8 cellular contexts compared by ENCODE assay signal in genomic region chr14:72926292-72927028, GRCh38. TPM values are rescaled to one million over a fixed set of nuclear protein-coding genes. Genes with fewer than 3 reads are reported as not detected.
A peak's percentile ranks its signal among the peaks of the same experiment; 100 is the strongest.
DNase-seq lines count a peak whose midpoint lies in the region; ATAC-seq and TF ChIP-seq lines count a peak whose summit lies in the region.

DCAF4 (plus strand) TSS chr14:72926464; CDS start chr14:72937979, 11,515 bp downstream.

- H3K4me1 ChIP-seq in adipocyte (ENCODE audit: control insufficient read depth, insufficient read depth, low read length) (peaks cover 16% of the 10 kb centered on the region), trophoblast cell (ENCODE audit: control insufficient read depth in 1 of 2, insufficient read depth in 2 of 2, low read length in 2 of 2) (peaks cover 8% of the 10 kb centered on the region in 2 experiments)

- H3K18ac ChIP-seq in trophoblast cell (ENCODE audit: low read length): peak within 1 kb of the TSS; percentile 88

- H3K27me3 ChIP-seq in adipocyte (replicated peaks; ENCODE audit: control insufficient read depth, insufficient read depth, low read length): no peaks in the 10 kb centered on the region
- no peaks in the 10 kb centered on the region for H3K27me3 ChIP-seq in trophoblast cell (ENCODE audit: insufficient read depth, low read length)

- H4K8ac ChIP-seq in trophoblast cell (ENCODE audit: low read depth, low read length): peak within 1 kb of the TSS; percentile 71

- H2AK5ac ChIP-seq in trophoblast cell (ENCODE audit: low read length): no peak within 1 kb of the TSS

- peak within 1 kb of the TSS; percentile 45 for H3K27ac ChIP-seq in trophoblast cell (ENCODE audit: low read depth, low read length)

- peak; percentile 98 for ATAC-seq in HG02870 (IDR thresholded peaks at IDR 0.05; ENCODE audit: unreplicated experiment)
- ATAC-seq in T-cell (replicated peaks in 1 of 4): peak; percentile 94 to 97 (median 96)

- CTCF ChIA-PET in T-cell (lab: Charles Lee): interaction anchor here in 1 of 2 donors (0.8 kb wide), 1 partner anchor 22 kb away, joined by 6 read pairs; no protein-coding TSS in a partner anchor

- intact Hi-C loops in cardiac septum (cut with DNase I): no loop called here

- H3K4me2 ChIP-seq in trophoblast cell (ENCODE audit: low read length): peak within 1 kb of the TSS; percentile 98

- H3K27me3 Mint-ChIP-seq in T-cell (no peaks in the 10 kb centered on the region), type B pancreatic cell (peaks cover 10% of the 10 kb centered on the region)

- peak within 1 kb of the TSS; percentile 86 for H3K9ac ChIP-seq in adipocyte (ENCODE audit: low read length)
- peak within 1 kb of the TSS; percentile 81 for H3K9ac ChIP-seq in trophoblast cell (ENCODE audit: low read length)

- no peak within 1 kb of the TSS for H3K23ac ChIP-seq in trophoblast cell (ENCODE audit: low read length)

- peak within 1 kb of the TSS; percentile 93 to 95 (median 94) for H3K4me3 Mint-ChIP-seq in T-cell
- H3K4me3 Mint-ChIP-seq in type B pancreatic cell: peak within 1 kb of the TSS; percentile 98

- H3K4me3 ChIP-seq in adipocyte (ENCODE audit: low read length) (peak within 1 kb of the TSS; percentile 87), trophoblast cell (ENCODE audit: low read depth, low read length) (peak within 1 kb of the TSS; percentile 97)

- H3K36me3 ChIP-seq in adipocyte (ENCODE audit: control insufficient read depth, insufficient read depth, low read length, severe bottlenecking): no peaks in the 10 kb centered on the region
- H3K36me3 ChIP-seq in trophoblast cell (ENCODE audit: control insufficient read depth in 1 of 2, insufficient read depth in 2 of 2, low read length in 2 of 2): peaks cover 0 to 4% of the 10 kb centered on the region in 2 experiments

- H4K91ac ChIP-seq in trophoblast cell (ENCODE audit: low read depth, low read length): peak within 1 kb of the TSS; percentile 72

- H3K79me1 ChIP-seq in trophoblast cell (ENCODE audit: low read length): peaks cover 16% of the 10 kb centered on the region

- no peaks in the 10 kb centered on the region for H3K36me3 Mint-ChIP-seq in T-cell
- H3K36me3 Mint-ChIP-seq in type B pancreatic cell: no peaks in the 10 kb centered on the region

- POLR2A ChIA-PET in T-cell (lab: Charles Lee): interaction anchor here in 1 of 2 donors (0.6 kb wide), 1 partner anchor 32 kb away, joined by 3 read pairs; the partner anchor contains the start of gene DPF3

- H2BK120ac ChIP-seq in trophoblast cell (ENCODE audit: insufficient read depth, low read length, poor library complexity): peak within 1 kb of the TSS; percentile 82

- peak within 1 kb of the TSS; percentile 68 for H2AFZ ChIP-seq in trophoblast cell (ENCODE audit: insufficient read depth, low read length, poor library complexity)

- TF ChIP-seq CTCF in GM13976 (IDR thresholded peaks at IDR 0.05; ENCODE audit: borderline replicate concordance, control extremely low read depth, extremely low read depth, insufficient read depth, missing control alignments) (no peak), type B pancreatic cell (conservative IDR thresholded peaks at IDR 0.05) (no peak)

- peak within 1 kb of the TSS; percentile 22 for H2BK5ac ChIP-seq in trophoblast cell (ENCODE audit: low read depth, low read length, poor library complexity)

- H3K4me1 Mint-ChIP-seq in T-cell (peaks cover 17 to 26% (median 20%) of the 10 kb centered on the region in 3 donors), type B pancreatic cell (ENCODE audit: unreplicated experiment) (peaks cover 10% of the 10 kb centered on the region)

- H3K4ac ChIP-seq in trophoblast cell (ENCODE audit: low read depth, low read length): peak within 1 kb of the TSS; percentile 54

- no CpG with 5 or more reads among the region's 59 CpGs for WGBS in trophoblast cell (ENCODE audit: extremely low coverage, insufficient coverage, insufficient read length)

- peak within 1 kb of the TSS; percentile 67 for H4K12ac ChIP-seq in trophoblast cell (ENCODE audit: low read depth, low read length)

- H3K9me3 ChIP-seq in adipocyte (ENCODE audit: control insufficient read depth, low read length) (no peaks in the 10 kb centered on the region), trophoblast cell (ENCODE audit: insufficient read depth, low read depth, low read length) (peaks cover 3% of the 10 kb centered on the region)

- H3K27ac Mint-ChIP-seq in T-cell: peak within 1 kb of the TSS; percentile 87 to 94
- peak within 1 kb of the TSS; percentile 96 for H3K27ac Mint-ChIP-seq in type B pancreatic cell

- in situ Hi-C loops in GM13976 (cut with MboI; ENCODE audit: low sequenced_read_pairs, unreplicated experiment): no loop called here

- peak within 1 kb of the TSS; percentile 55 for H3K14ac ChIP-seq in trophoblast cell (ENCODE audit: low read length)

- H3K9me3 Mint-ChIP-seq in T-cell (no peaks in the 10 kb centered on the region), type B pancreatic cell (no peaks in the 10 kb centered on the region)

- H2BK12ac ChIP-seq in trophoblast cell (ENCODE audit: low read length): peak within 1 kb of the TSS; percentile 52

- peaks cover 6% of the 10 kb centered on the region for H3K79me2 ChIP-seq in trophoblast cell (ENCODE audit: control insufficient read depth, insufficient read depth, low read length, poor library complexity)

- peak; percentile 99 for DNase-seq in GM13976 (ENCODE audit: low spot score)
- DNase-seq in NCI-H146 (lab: John Stamatoyannopoulos, UW): peak; percentile 96
- DNase-seq in T-cell: peak; percentile 81 to 97 (median 92)
- peak; percentile 99 for DNase-seq in adipocyte (ENCODE audit: low read depth)
- peak; percentile 95 for DNase-seq in cardiac septum (ENCODE audit: low spot score)
- peak; percentile 99 for DNase-seq in trophoblast cell
- DNase-seq in type B pancreatic cell (ENCODE audit: extremely low spot score, unreplicated experiment): peak; percentile 93

RNA-seq across cellular contexts. Expression of gene DCAF4, which starts in this region (rescaled TPM):
- total RNA-seq in T-cell (10 to 100 TPM; 21.3 to 36.4 (median 25.4) TPM), cardiac septum (7.9 TPM), type B pancreatic cell (ENCODE audit: low replicate concordance) (11.0 and 17.9 TPM in 2 replicates)
- 35.0 and 42.5 TPM in 2 replicates for polyA plus RNA-seq in trophoblast cell (2013)

Comparison
In these comparisons a context has a peak if more than half of its experiments do, and no peak if none do; other contexts are left out.
1. Peak in every context shown above with its lines: DNase-seq, ATAC-seq, H3K4me3 ChIP-seq and H3K27ac ChIP-seq.